2 cellular contexts compared by ENCODE assay signal in the genomic region with DNA sequence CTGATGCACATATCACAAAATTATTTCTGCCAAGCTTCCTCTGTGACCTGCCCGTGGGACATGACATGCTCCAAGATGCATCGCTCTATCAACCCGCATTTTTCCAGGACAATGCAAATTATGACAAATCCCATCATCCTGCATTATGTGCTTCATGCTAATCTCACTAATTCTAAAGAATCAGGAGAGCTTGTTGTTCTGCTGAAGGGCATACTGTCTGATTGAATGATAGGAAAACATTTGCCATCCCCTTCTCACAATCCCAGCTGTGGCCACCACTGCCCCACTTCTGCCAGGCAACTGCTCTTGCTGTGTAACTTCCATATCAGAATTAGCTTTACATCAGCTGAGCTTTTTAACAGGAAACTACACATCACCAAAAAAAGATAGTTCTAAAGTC.
TF ChIP-seq lines count a peak whose summit lies in the region.

No MANE protein-coding gene starts in this region.

TF ChIP-seq in IMR-90, 13 proteins besides CTCF, POLR2A, EP300 and RAD21:
- TF ChIP-seq FOS (IDR thresholded peaks at IDR 0.05; ENCODE audit: low read depth, low read length) = no peak
- TF ChIP-seq NFE2L2 (IDR thresholded peaks at IDR 0.05; ENCODE audit: low read depth, low read length) = no peak
- TF ChIP-seq, protein P1, sequence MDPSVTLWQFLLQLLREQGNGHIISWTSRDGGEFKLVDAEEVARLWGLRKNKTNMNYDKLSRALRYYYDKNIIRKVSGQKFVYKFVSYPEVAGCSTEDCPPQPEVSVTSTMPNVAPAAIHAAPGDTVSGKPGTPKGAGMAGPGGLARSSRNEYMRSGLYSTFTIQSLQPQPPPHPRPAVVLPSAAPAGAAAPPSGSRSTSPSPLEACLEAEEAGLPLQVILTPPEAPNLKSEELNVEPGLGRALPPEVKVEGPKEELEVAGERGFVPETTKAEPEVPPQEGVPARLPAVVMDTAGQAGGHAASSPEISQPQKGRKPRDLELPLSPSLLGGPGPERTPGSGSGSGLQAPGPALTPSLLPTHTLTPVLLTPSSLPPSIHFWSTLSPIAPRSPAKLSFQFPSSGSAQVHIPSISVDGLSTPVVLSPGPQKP (IDR thresholded peaks at IDR 0.05; ENCODE audit: borderline replicate concordance, low read depth, low read length) = no peak
- TF ChIP-seq RFX5 (IDR thresholded peaks at IDR 0.05; ENCODE audit: low read depth, low read length) = no peak
- no peak for TF ChIP-seq BHLHE40 (IDR thresholded peaks at IDR 0.05; ENCODE audit: low read depth, low read length)
- no peak for TF ChIP-seq SMC3 (IDR thresholded peaks at IDR 0.05; ENCODE audit: low read depth, low read length)
- TF ChIP-seq, protein P2, sequence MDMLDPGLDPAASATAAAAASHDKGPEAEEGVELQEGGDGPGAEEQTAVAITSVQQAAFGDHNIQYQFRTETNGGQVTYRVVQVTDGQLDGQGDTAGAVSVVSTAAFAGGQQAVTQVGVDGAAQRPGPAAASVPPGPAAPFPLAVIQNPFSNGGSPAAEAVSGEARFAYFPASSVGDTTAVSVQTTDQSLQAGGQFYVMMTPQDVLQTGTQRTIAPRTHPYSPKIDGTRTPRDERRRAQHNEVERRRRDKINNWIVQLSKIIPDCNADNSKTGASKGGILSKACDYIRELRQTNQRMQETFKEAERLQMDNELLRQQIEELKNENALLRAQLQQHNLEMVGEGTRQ (IDR thresholded peaks at IDR 0.05; ENCODE audit: low read depth, low read length) = no peak
- TF ChIP-seq RCOR1 (IDR thresholded peaks at IDR 0.05; ENCODE audit: insufficient replicate concordance, low read length) = no peak
- no peak for TF ChIP-seq CEBPB (IDR thresholded peaks at IDR 0.05; ENCODE audit: low read depth, low read length)

TF ChIP-seq in SK-N-SH, 30 proteins besides CTCF, POLR2A, EP300 and RAD21:
- no peak for TF ChIP-seq TAF1 (IDR thresholded peaks at IDR 0.05; ENCODE audit: borderline replicate concordance, low read depth, low read length)
- peak; percentile 22; the same call in 1 of the 2 replicates for TF ChIP-seq TCF12 (IDR thresholded peaks at IDR 0.05)
- TF ChIP-seq, protein P3, sequence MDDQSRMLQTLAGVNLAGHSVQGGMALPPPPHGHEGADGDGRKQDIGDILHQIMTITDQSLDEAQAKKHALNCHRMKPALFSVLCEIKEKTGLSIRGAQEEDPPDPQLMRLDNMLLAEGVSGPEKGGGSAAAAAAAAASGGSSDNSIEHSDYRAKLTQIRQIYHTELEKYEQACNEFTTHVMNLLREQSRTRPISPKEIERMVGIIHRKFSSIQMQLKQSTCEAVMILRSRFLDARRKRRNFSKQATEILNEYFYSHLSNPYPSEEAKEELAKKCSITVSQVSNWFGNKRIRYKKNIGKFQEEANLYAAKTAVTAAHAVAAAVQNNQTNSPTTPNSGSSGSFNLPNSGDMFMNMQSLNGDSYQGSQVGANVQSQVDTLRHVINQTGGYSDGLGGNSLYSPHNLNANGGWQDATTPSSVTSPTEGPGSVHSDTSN (IDR thresholded peaks at IDR 0.05) = no peak
- peak; percentile 81; the same call in 1 of the 2 replicates for TF ChIP-seq FOXJ3 (CRISPR knock-in tag; IDR thresholded peaks at IDR 0.05)
- TF ChIP-seq, protein P4, sequence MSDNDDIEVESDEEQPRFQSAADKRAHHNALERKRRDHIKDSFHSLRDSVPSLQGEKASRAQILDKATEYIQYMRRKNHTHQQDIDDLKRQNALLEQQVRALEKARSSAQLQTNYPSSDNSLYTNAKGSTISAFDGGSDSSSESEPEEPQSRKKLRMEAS (IDR thresholded peaks at IDR 0.05; ENCODE audit: low read depth) = no peak
- TF ChIP-seq, protein P5, sequence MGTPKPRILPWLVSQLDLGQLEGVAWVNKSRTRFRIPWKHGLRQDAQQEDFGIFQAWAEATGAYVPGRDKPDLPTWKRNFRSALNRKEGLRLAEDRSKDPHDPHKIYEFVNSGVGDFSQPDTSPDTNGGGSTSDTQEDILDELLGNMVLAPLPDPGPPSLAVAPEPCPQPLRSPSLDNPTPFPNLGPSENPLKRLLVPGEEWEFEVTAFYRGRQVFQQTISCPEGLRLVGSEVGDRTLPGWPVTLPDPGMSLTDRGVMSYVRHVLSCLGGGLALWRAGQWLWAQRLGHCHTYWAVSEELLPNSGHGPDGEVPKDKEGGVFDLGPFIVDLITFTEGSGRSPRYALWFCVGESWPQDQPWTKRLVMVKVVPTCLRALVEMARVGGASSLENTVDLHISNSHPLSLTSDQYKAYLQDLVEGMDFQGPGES (IDR thresholded peaks at IDR 0.05; ENCODE audit: low read depth, low read length) = no peak
- TF ChIP-seq GATA2 (CRISPR knock-in tag; IDR thresholded peaks at IDR 0.05) = peak; percentile 98
- TF ChIP-seq SIN3A (IDR thresholded peaks at IDR 0.05; ENCODE audit: borderline replicate concordance, low read depth, low read length) = no peak
- peak; percentile 90 for TF ChIP-seq RCOR1 (IDR thresholded peaks at IDR 0.05; ENCODE audit: low read length)
- no peak for TF ChIP-seq RXRA (IDR thresholded peaks at IDR 0.05; ENCODE audit: borderline replicate concordance, low read depth)
- TF ChIP-seq CHD2 (IDR thresholded peaks at IDR 0.05; ENCODE audit: low read length, partially characterized antibody) = peak; percentile 67
- TF ChIP-seq RFX5 (IDR thresholded peaks at IDR 0.05; ENCODE audit: low read length) = peak; percentile 82; the same call in 1 of the 2 replicates
- TF ChIP-seq MXI1 (IDR thresholded peaks at IDR 0.05; ENCODE audit: low read depth, low read length) = 0 out of 2 replicates have a peak, but pooled peaks have one; percentile 19
- TF ChIP-seq TEAD4 (IDR thresholded peaks at IDR 0.05; ENCODE audit: borderline replicate concordance, insufficient read depth) = 0 out of 2 replicates have a peak, but pooled peaks have one; percentile 11
